In the genomic region with DNA sequence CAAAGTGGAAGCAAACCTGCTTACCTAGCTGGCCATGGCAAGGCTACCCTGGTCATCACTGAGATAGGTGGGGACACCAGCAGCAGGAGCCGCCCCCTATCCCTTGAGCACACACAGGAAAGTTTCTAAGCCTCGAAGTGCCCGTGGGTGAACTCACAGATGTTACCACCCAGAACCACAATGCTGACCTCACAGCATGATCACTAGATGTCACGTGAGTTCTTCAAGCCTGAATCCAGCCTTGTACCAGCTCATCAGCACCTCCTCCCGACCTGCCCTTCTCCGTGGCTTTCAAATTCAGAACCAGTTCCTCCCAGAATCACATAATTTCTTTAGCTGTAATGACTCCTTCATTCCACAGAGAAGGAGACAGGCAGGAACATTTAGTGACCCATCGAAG, we compare ENCODE assay signal across 17 cellular contexts. TPM values are rescaled to one million over a fixed set of nuclear protein-coding genes. Genes with fewer than 3 reads are reported as not detected.
"Had no signal": no experiment of that assay in that cellular context is flagged by ENCODE, and none has a peak within 500 bp of the region (broad histone marks: within the 10 kb centered on the region; RNA-seq: fewer than 3 reads in every experiment).

No MANE protein-coding gene starts in this region.

- ATAC-seq: activated CD8-positive, alpha-beta memory T cell treated with anti-CD3 and anti-CD28 coated beads, Interleukin-2, amount 10 ng/mL, durations not matched to agents 7 days and 5 days; activated naive CD4-positive, alpha-beta T cell treated with anti-CD3 and anti-CD28 coated beads, Interleukin-2, amount 50 U/mL, for 72 hours; body of pancreas; effector memory CD8-positive, alpha-beta T cell; gastroesophageal sphincter had no signal

- DNase-seq: activated CD4-positive, alpha-beta T cell treated with anti-CD3 and anti-CD28 coated beads, Interleukin-2, amount 50 U/mL, for 4 hours; activated CD4-positive, CD25-positive, alpha-beta regulatory T cell treated with anti-CD3 and anti-CD28 coated beads, Interleukin-2, amount 50 U/mL, for 72 hours; activated CD8-positive, alpha-beta memory T cell treated with anti-CD3 and anti-CD28 coated beads, Interleukin-2, amount 10 ng/mL, durations not matched to agents 7 days and 5 days; activated effector memory CD4-positive, alpha-beta T cell treated with Interleukin-2 at 50 U/mL for 16 hours; activated T-cell treated with anti-CD3 and anti-CD28 coated beads, Interleukin-2, amount 50 U/mL, for 24 hours; amniotic stem cell; effector memory CD8-positive, alpha-beta T cell; hippocampal formation had no signal

- H3K36me3 ChIP-seq: gastroesophageal sphincter, neural progenitor cell, pancreas, vagina had no signal

- H3K9me3 Mint-ChIP-seq: activated naive CD4-positive, alpha-beta T cell treated with anti-CD3 and anti-CD28 coated beads, Interleukin-2, amount 50 U/mL, for 72 hours; activated T-cell treated with anti-CD3 and anti-CD28 coated beads, Interleukin-2, amount 50 U/mL, for 24 hours; mesothelial cell of epicardium; neural progenitor cell had no signal

- H3K27ac Mint-ChIP-seq: activated CD8-positive, alpha-beta memory T cell treated with anti-CD3 and anti-CD28 coated beads, Interleukin-2, amount 10 ng/mL, durations not matched to agents 7 days and 5 days; activated naive CD4-positive, alpha-beta T cell treated with anti-CD3 and anti-CD28 coated beads, Interleukin-2, amount 50 U/mL, for 72 hours; activated T-cell treated with anti-CD3 and anti-CD28 coated beads, Interleukin-2, amount 50 U/mL, for 24 hours; effector memory CD8-positive, alpha-beta T cell; mesothelial cell of epicardium; neural progenitor cell had no signal

- H3K27me3 ChIP-seq: body of pancreas, gastroesophageal sphincter, neural progenitor cell, pancreas, vagina had no signal

- H3K4me1 Mint-ChIP-seq: activated CD8-positive, alpha-beta memory T cell treated with anti-CD3 and anti-CD28 coated beads, Interleukin-2, amount 10 ng/mL, durations not matched to agents 7 days and 5 days had no signal

- H3K27ac ChIP-seq: body of pancreas, epithelial cell of prostate, gastroesophageal sphincter, neural progenitor cell, pancreas, skin epidermis, vagina had no signal

- H3K4me1 ChIP-seq: neural progenitor cell had no signal

- H3K4me3 ChIP-seq: body of pancreas, gastroesophageal sphincter, neural progenitor cell, pancreas, skin epidermis, vagina had no signal

- H3K9me3 ChIP-seq: body of pancreas, gastroesophageal sphincter, pancreas, vagina had no signal

- H3K36me3 Mint-ChIP-seq: activated CD8-positive, alpha-beta memory T cell treated with anti-CD3 and anti-CD28 coated beads, Interleukin-2, amount 10 ng/mL, durations not matched to agents 7 days and 5 days; activated naive CD4-positive, alpha-beta T cell treated with anti-CD3 and anti-CD28 coated beads, Interleukin-2, amount 50 U/mL, for 72 hours; mesothelial cell of epicardium; neural progenitor cell had no signal

- H3K4me3 Mint-ChIP-seq: activated CD8-positive, alpha-beta memory T cell treated with anti-CD3 and anti-CD28 coated beads, Interleukin-2, amount 10 ng/mL, durations not matched to agents 7 days and 5 days; activated T-cell treated with anti-CD3 and anti-CD28 coated beads, Interleukin-2, amount 50 U/mL, for 24 hours; effector memory CD8-positive, alpha-beta T cell; mesothelial cell of epicardium; neural progenitor cell had no signal

RNA-seq across cellular contexts. Expression of a gene that starts 24.7 kb away (rescaled TPM):
- total RNA-seq: activated CD8-positive, alpha-beta memory T cell treated with anti-CD3 and anti-CD28 coated beads, Interleukin-2, amount 10 ng/mL, durations not matched to agents 7 days and 5 days; activated naive CD4-positive, alpha-beta T cell treated with anti-CD3 and anti-CD28 coated beads, Interleukin-2, amount 50 U/mL, for 72 hours had no signal
